ENCODE assay signal across 9 cellular contexts in genomic region chr19:48837081-48837524, GRCh38. TPM values are rescaled to one million over a fixed set of nuclear protein-coding genes. Genes with fewer than 3 reads are reported as not detected.
DNase-seq lines count a peak whose midpoint lies in the region; ATAC-seq, FAIRE-seq and TF ChIP-seq lines count a peak whose summit lies in the region.
"Had no signal": no experiment of that assay in that cellular context is flagged by ENCODE, and none has a peak within 500 bp of the region (broad histone marks: within the 10 kb centered on the region; RNA-seq: fewer than 3 reads in every experiment).

No MANE protein-coding gene starts in this region.

- WGBS in HepG2 (ENCODE audit: low lambda C conversion rate) = 80% methylated on average over 1 of the region's 29 CpGs

- peaks cover 31% of the 10 kb centered on the region for H3K27me3 Mint-ChIP-seq in dendritic cell treated with granulocyte-macrophage colony-stimulating factor and Interleukin-4, amounts not matched to agents 40 ng/mL and 50 ng/mL, for 4 days

- DNase-seq in NCI-H226 (peak; percentile 86), HepG2 (ENCODE audit: low spot score) (no peak), NCI-H187 treated with DMSO at 0.1 percent for 48 hours (lab: John Stamatoyannopoulos, UW) (no peak)
- peak; percentile 39 to 74 for DNase-seq in activated CD4-positive, alpha-beta T cell treated with anti-CD3 and anti-CD28 coated beads, Interleukin-2, amount 50 U/mL, for 24 hours (ENCODE audit: low read depth in 1 of 2, low spot score in 1 of 2)
- DNase-seq in stimulated activated CD4-positive, alpha-beta T cell treated with anti-CD3 and anti-CD28 coated beads, Interleukin-4, amount 100 ng/mL, for 4 hours = peak; percentile 70

- H3K36me3 Mint-ChIP-seq in dendritic cell treated with granulocyte-macrophage colony-stimulating factor and Interleukin-4, amounts not matched to agents 40 ng/mL and 50 ng/mL, for 4 days (ENCODE audit: low read depth) = no peaks in the 10 kb centered on the region

- peak overlapping the region; percentile 92 for H3K4me2 ChIP-seq in BLaER1
- H3K4me2 ChIP-seq in HepG2 (ENCODE audit: low read depth, low read length) = peak overlapping the region; percentile 85; the same call in 1 of the 2 replicates

- H3K27me3 ChIP-seq in BLaER1 (no peaks in the 10 kb centered on the region), HepG2 (ENCODE audit: control insufficient read depth in 1 of 2, insufficient read depth in 2 of 2, low read length in 2 of 2) (no peaks in the 10 kb centered on the region)

- TF ChIP-seq POLR2A in HepG2 (IDR thresholded peaks at IDR 0.05; ENCODE audit: insufficient read depth in 1 of 2, low read depth in 2 of 2, low read length in 2 of 2) = no peak

- H3K79me2 ChIP-seq in HepG2 (ENCODE audit: insufficient read depth, low read length) = no peaks in the 10 kb centered on the region

- H3K27ac ChIP-seq in BLaER1 (peak overlapping the region; percentile 80; the same call in 1 of the 2 replicates), HepG2 (ENCODE audit: extremely low read length, insufficient read depth, low read length) (no peak overlapping the region)
- H3K27ac ChIP-seq: HL-60 had no signal

- TF ChIP-seq RAD21 in HepG2 (CRISPR knock-in tag; IDR thresholded peaks at IDR 0.05) = no peak

- CTCF ChIA-PET in HepG2 (lab: Yijun Ruan, JAX; ENCODE audit: low intra/inter-chr PET ratio, low total read pairs) = no interaction called here

- H3K4me1 ChIP-seq in BLaER1 (peaks cover 46% of the 10 kb centered on the region), HepG2 (ENCODE audit: insufficient read depth, low read length) (peaks cover 19% of the 10 kb centered on the region)

- POLR2A ChIA-PET in HepG2 (lab: Yijun Ruan, JAX) = interaction anchor here (1.1 kb wide), 1 partner anchor 30 kb away, joined by 6 read pairs; no protein-coding TSS in a partner anchor

- TF ChIP-seq CTCF in HepG2 (CRISPR knock-in tag; IDR thresholded peaks at IDR 0.05) = no peak

- no TSS peak for BruUV-seq in HepG2 (replicated peaks; lab: Mats Ljungman, UMichigan)

- ATAC-seq in GM21576 (IDR thresholded peaks at IDR 0.05; ENCODE audit: unreplicated experiment) (peak; percentile 49), HepG2 (peak; percentile 34; the same call in 2 of the 3 replicates)

- H3K27ac Mint-ChIP-seq in dendritic cell treated with granulocyte-macrophage colony-stimulating factor and Interleukin-4, amounts not matched to agents 40 ng/mL and 50 ng/mL, for 4 days = peak overlapping the region; percentile 79

- H3K9me3 Mint-ChIP-seq in dendritic cell treated with granulocyte-macrophage colony-stimulating factor and Interleukin-4, amounts not matched to agents 40 ng/mL and 50 ng/mL, for 4 days = no peaks in the 10 kb centered on the region

- H3K4me3 ChIP-seq in BLaER1 (peak overlapping the region; percentile 63), HepG2 (replicated peaks in 1 of 3; ENCODE audit: insufficient read depth in 1 of 3, low read depth in 2 of 3, low read length in 3 of 3) (no peak overlapping the region)

- H3K9me3 ChIP-seq in BLaER1 (no peaks in the 10 kb centered on the region), HepG2 (ENCODE audit: low read length) (no peaks in the 10 kb centered on the region)

- peaks cover 35% of the 10 kb centered on the region for H3K4me1 Mint-ChIP-seq in dendritic cell treated with granulocyte-macrophage colony-stimulating factor and Interleukin-4, amounts not matched to agents 40 ng/mL and 50 ng/mL, for 4 days (ENCODE audit: low read depth)

- H2AFZ ChIP-seq in HepG2 (ENCODE audit: low read length) = no peak overlapping the region

- no peaks in the 10 kb centered on the region; the same call in 1 of the 2 replicates for H3K36me3 ChIP-seq in BLaER1
- H3K36me3 ChIP-seq in HepG2 (replicated peaks in 1 of 2; ENCODE audit: control insufficient read depth in 1 of 2, insufficient read depth in 2 of 2, low read length in 2 of 2) = peaks cover 0 to 2% of the 10 kb centered on the region in 2 experiments; a peak in 1 of 5 replicates

- H4K20me1 ChIP-seq in BLaER1 (no peaks in the 10 kb centered on the region), HepG2 (ENCODE audit: insufficient read depth, low read length) (no peaks in the 10 kb centered on the region)

- intact Hi-C loops in dendritic cell treated with granulocyte-macrophage colony-stimulating factor and Interleukin-4, amounts not matched to agents 40 ng/mL and 50 ng/mL, for 4 days (cut with micrococcal nuclease) = no loop called here
- intact Hi-C loops in HepG2 (cut with micrococcal nuclease; ENCODE audit: unreplicated experiment) = no loop called here

- in situ Hi-C loops in HepG2 (cut with HindIII; ENCODE audit: extremely low pct_ligation_motif_present, low pct_unique_long_range_greater_than_20kb) = loop anchor here (5.0 to 10.0 kb wide), 2 partner anchors 40 to 162 kb away; partner anchors contain the start of gene NTN5

- H3K4me3 Mint-ChIP-seq in dendritic cell treated with granulocyte-macrophage colony-stimulating factor and Interleukin-4, amounts not matched to agents 40 ng/mL and 50 ng/mL, for 4 days = peak overlapping the region; percentile 81

- FAIRE-seq in HepG2 (lab: Jason Lieb, UNC) = no peak

- no peak for TF ChIP-seq EP300 in HepG2 (IDR thresholded peaks at IDR 0.05; ENCODE audit: low read depth in 2 of 2, low read length in 2 of 2)
- no peak for TF ChIP-seq EP300 in HepG2 (CRISPR knock-in tag; IDR thresholded peaks at IDR 0.05; ENCODE audit: borderline replicate concordance)

- H3K9ac ChIP-seq in BLaER1 (peak overlapping the region; percentile 71), HepG2 (ENCODE audit: insufficient read depth, low read depth, low read length) (no peak overlapping the region)

RNA-seq across cellular contexts. Expression of gene HSD17B14, which starts 0.8 kb away (rescaled TPM):
- 0.53 and 0.58 TPM in 2 replicates for total RNA-seq in HepG2 (2016; rRNA removed; fragmentation: Illumina TruSeq; extraction: Trizol)
- total RNA-seq in HepG2 (2016; cell fraction: cytosol; rRNA removed; fragmentation: Illumina TruSeq; extraction: Trizol; ENCODE audit: low read depth) = 0.44 TPM in 1 of 2 replicates, not detected in the other
- 0.64 and 0.97 TPM in 2 replicates for total RNA-seq in HepG2 (2016; cell fraction: insoluble cytoplasmic fraction; rRNA removed; fragmentation: Illumina TruSeq; extraction: Trizol)
- total RNA-seq in HepG2 (2016; cell fraction: membrane; rRNA removed; fragmentation: Illumina TruSeq; extraction: Trizol) = 0.34 and 0.49 TPM in 2 replicates
- total RNA-seq in HepG2 (2016; cell fraction: nucleus; rRNA removed; fragmentation: Illumina TruSeq; extraction: Trizol) = not detected in 2 replicates
- 1.2 and 1.8 TPM in 2 replicates for polyA plus RNA-seq in HepG2 (2011; rRNA removed)
- 1.4 and 1.5 TPM in 2 replicates for polyA plus RNA-seq in HepG2 (2011; cell fraction: cytosol; rRNA removed)
- polyA plus RNA-seq in HepG2 (2011; cell fraction: nucleus; rRNA removed) = 3.6 and 4.3 TPM in 2 replicates
- 0.72 and 0.89 TPM in 2 replicates for polyA plus RNA-seq in HepG2 (2012)
- 0.35 and 0.58 TPM in 2 replicates for polyA plus RNA-seq in HepG2 (2016; cell fraction: cytosol; fragmentation: Illumina TruSeq; extraction: Trizol; ENCODE audit: low read depth)
- 1.1 TPM in 2 replicates for polyA plus RNA-seq in HepG2 (2016; cell fraction: insoluble cytoplasmic fraction; fragmentation: Illumina TruSeq; extraction: Trizol; ENCODE audit: low read depth)
- polyA plus RNA-seq in HepG2 (2016; cell fraction: membrane; fragmentation: Illumina TruSeq; extraction: Trizol; ENCODE audit: low read depth) = 0.64 and 0.69 TPM in 2 replicates
- 0.97 and 0.98 TPM in 2 replicates for polyA plus RNA-seq in HepG2 (2016; cell fraction: nucleus; fragmentation: Illumina TruSeq; extraction: Trizol; ENCODE audit: insufficient read depth, low read depth)
- polyA minus RNA-seq in HepG2 (2011; rRNA and poly(A)+ RNA removed; ENCODE audit: low replicate concordance) = 0.33 and 0.62 TPM in 2 replicates
- polyA minus RNA-seq in HepG2 (2011; cell fraction: cytosol; rRNA and poly(A)+ RNA removed) = not detected in 2 replicates
- 0.77 and 2.0 TPM in 2 replicates for polyA minus RNA-seq in HepG2 (2011; cell fraction: nucleus; rRNA and poly(A)+ RNA removed)

RNA-seq across cellular contexts. Expression of gene BCAT2, which starts 26.3 kb away (rescaled TPM):
- total RNA-seq in HepG2 (2016; rRNA removed; fragmentation: Illumina TruSeq; extraction: Trizol) = 2.3 and 2.5 TPM in 2 replicates
- total RNA-seq in HepG2 (2016; cell fraction: cytosol; rRNA removed; fragmentation: Illumina TruSeq; extraction: Trizol; ENCODE audit: low read depth) = 3.4 and 4.0 TPM in 2 replicates
- 1.8 and 2.8 TPM in 2 replicates for total RNA-seq in HepG2 (2016; cell fraction: insoluble cytoplasmic fraction; rRNA removed; fragmentation: Illumina TruSeq; extraction: Trizol)
- 4.9 and 6.9 TPM in 2 replicates for total RNA-seq in HepG2 (2016; cell fraction: membrane; rRNA removed; fragmentation: Illumina TruSeq; extraction: Trizol)
- 2.2 and 2.5 TPM in 2 replicates for total RNA-seq in HepG2 (2016; cell fraction: nucleus; rRNA removed; fragmentation: Illumina TruSeq; extraction: Trizol)
- 3.6 TPM in 2 replicates for polyA plus RNA-seq in HepG2 (2011; rRNA removed)
- polyA plus RNA-seq in HepG2 (2011; cell fraction: cytosol; rRNA removed) = 2.4 and 3.8 TPM in 2 replicates
- polyA plus RNA-seq in HepG2 (2011; cell fraction: nucleus; rRNA removed) = 4.8 and 5.7 TPM in 2 replicates
- 4.0 and 5.0 TPM in 2 replicates for polyA plus RNA-seq in HepG2 (2012)
- 4.8 and 6.1 TPM in 2 replicates for polyA plus RNA-seq in HepG2 (2016; cell fraction: cytosol; fragmentation: Illumina TruSeq; extraction: Trizol; ENCODE audit: low read depth)
- polyA plus RNA-seq in HepG2 (2016; cell fraction: insoluble cytoplasmic fraction; fragmentation: Illumina TruSeq; extraction: Trizol; ENCODE audit: low read depth) = 2.6 and 3.5 TPM in 2 replicates
- 6.4 and 7.9 TPM in 2 replicates for polyA plus RNA-seq in HepG2 (2016; cell fraction: membrane; fragmentation: Illumina TruSeq; extraction: Trizol; ENCODE audit: low read depth)
- 2.4 and 5.2 TPM in 2 replicates for polyA plus RNA-seq in HepG2 (2016; cell fraction: nucleus; fragmentation: Illumina TruSeq; extraction: Trizol; ENCODE audit: insufficient read depth, low read depth)
- 4.1 and 65.2 TPM in 2 replicates for polyA minus RNA-seq in HepG2 (2011; rRNA and poly(A)+ RNA removed; ENCODE audit: low replicate concordance)
- 1.6 and 1.9 TPM in 2 replicates for polyA minus RNA-seq in HepG2 (2011; cell fraction: cytosol; rRNA and poly(A)+ RNA removed)
- polyA minus RNA-seq in HepG2 (2011; cell fraction: nucleus; rRNA and poly(A)+ RNA removed) = 1.6 and 2.3 TPM in 2 replicates

RNA-seq across cellular contexts. Expression of gene PLEKHA4, which starts 31.3 kb away (rescaled TPM):
- 4.3 and 6.0 TPM in 2 replicates for total RNA-seq in HepG2 (2016; rRNA removed; fragmentation: Illumina TruSeq; extraction: Trizol)
- 3.7 and 5.1 TPM in 2 replicates for total RNA-seq in HepG2 (2016; cell fraction: cytosol; rRNA removed; fragmentation: Illumina TruSeq; extraction: Trizol; ENCODE audit: low read depth)
- 3.0 and 5.6 TPM in 2 replicates for total RNA-seq in HepG2 (2016; cell fraction: insoluble cytoplasmic fraction; rRNA removed; fragmentation: Illumina TruSeq; extraction: Trizol)
- total RNA-seq in HepG2 (2016; cell fraction: membrane; rRNA removed; fragmentation: Illumina TruSeq; extraction: Trizol) = 4.6 and 5.1 TPM in 2 replicates
- 5.1 and 5.4 TPM in 2 replicates for total RNA-seq in HepG2 (2016; cell fraction: nucleus; rRNA removed; fragmentation: Illumina TruSeq; extraction: Trizol)
- polyA plus RNA-seq in HepG2 (2011; rRNA removed) = 4.8 and 6.0 TPM in 2 replicates
- 2.3 and 4.7 TPM in 2 replicates for polyA plus RNA-seq in HepG2 (2011; cell fraction: cytosol; rRNA removed)
- polyA plus RNA-seq in HepG2 (2011; cell fraction: nucleus; rRNA removed) = 16.9 and 18.5 TPM in 2 replicates
- polyA plus RNA-seq in HepG2 (2012) = 3.4 TPM in 2 replicates
- polyA plus RNA-seq in HepG2 (2016; cell fraction: cytosol; fragmentation: Illumina TruSeq; extraction: Trizol; ENCODE audit: low read depth) = 1.3 and 2.3 TPM in 2 replicates
- polyA plus RNA-seq in HepG2 (2016; cell fraction: insoluble cytoplasmic fraction; fragmentation: Illumina TruSeq; extraction: Trizol; ENCODE audit: low read depth) = 5.4 and 7.3 TPM in 2 replicates
- polyA plus RNA-seq in HepG2 (2016; cell fraction: membrane; fragmentation: Illumina TruSeq; extraction: Trizol; ENCODE audit: low read depth) = 3.8 and 5.1 TPM in 2 replicates
- 11.7 and 12.4 TPM in 2 replicates for polyA plus RNA-seq in HepG2 (2016; cell fraction: nucleus; fragmentation: Illumina TruSeq; extraction: Trizol; ENCODE audit: insufficient read depth, low read depth)
- polyA minus RNA-seq in HepG2 (2011; rRNA and poly(A)+ RNA removed; ENCODE audit: low replicate concordance) = 0.70 and 1.2 TPM in 2 replicates
- 3.6 TPM in 2 replicates for polyA minus RNA-seq in HepG2 (2011; cell fraction: cytosol; rRNA and poly(A)+ RNA removed)
- polyA minus RNA-seq in HepG2 (2011; cell fraction: nucleus; rRNA and poly(A)+ RNA removed) = 1.7 and 3.1 TPM in 2 replicates

RNA-seq across cellular contexts. Expression of gene PPP1R15A, which starts 35.1 kb away (rescaled TPM):
- 7.8 and 18.5 TPM in 2 replicates for total RNA-seq in HepG2 (2016; rRNA removed; fragmentation: Illumina TruSeq; extraction: Trizol)
- 7.7 and 7.9 TPM in 2 replicates for total RNA-seq in HepG2 (2016; cell fraction: cytosol; rRNA removed; fragmentation: Illumina TruSeq; extraction: Trizol; ENCODE audit: low read depth)
- total RNA-seq in HepG2 (2016; cell fraction: insoluble cytoplasmic fraction; rRNA removed; fragmentation: Illumina TruSeq; extraction: Trizol) = 6.4 and 19.6 TPM in 2 replicates
- 5.7 and 6.5 TPM in 2 replicates for total RNA-seq in HepG2 (2016; cell fraction: membrane; rRNA removed; fragmentation: Illumina TruSeq; extraction: Trizol)
- total RNA-seq in HepG2 (2016; cell fraction: nucleus; rRNA removed; fragmentation: Illumina TruSeq; extraction: Trizol) = 25.9 and 29.7 TPM in 2 replicates
- 15.2 and 15.6 TPM in 2 replicates for polyA plus RNA-seq in HepG2 (2011; rRNA removed)
- polyA plus RNA-seq in HepG2 (2011; cell fraction: cytosol; rRNA removed) = 10.5 and 12.8 TPM in 2 replicates
- 28.4 and 34.0 TPM in 2 replicates for polyA plus RNA-seq in HepG2 (2011; cell fraction: nucleus; rRNA removed)
- polyA plus RNA-seq in HepG2 (2012) = 12.6 and 18.1 TPM in 2 replicates
- polyA plus RNA-seq in HepG2 (2016; cell fraction: cytosol; fragmentation: Illumina TruSeq; extraction: Trizol; ENCODE audit: low read depth) = 2.1 and 2.4 TPM in 2 replicates
- 8.2 and 10.1 TPM in 2 replicates for polyA plus RNA-seq in HepG2 (2016; cell fraction: insoluble cytoplasmic fraction; fragmentation: Illumina TruSeq; extraction: Trizol; ENCODE audit: low read depth)
- 3.9 and 4.1 TPM in 2 replicates for polyA plus RNA-seq in HepG2 (2016; cell fraction: membrane; fragmentation: Illumina TruSeq; extraction: Trizol; ENCODE audit: low read depth)
- polyA plus RNA-seq in HepG2 (2016; cell fraction: nucleus; fragmentation: Illumina TruSeq; extraction: Trizol; ENCODE audit: insufficient read depth, low read depth) = 36.9 and 39.2 TPM in 2 replicates
- 12.5 and 17.7 TPM in 2 replicates for polyA minus RNA-seq in HepG2 (2011; rRNA and poly(A)+ RNA removed; ENCODE audit: low replicate concordance)
- polyA minus RNA-seq in HepG2 (2011; cell fraction: cytosol; rRNA and poly(A)+ RNA removed) = 9.8 and 12.8 TPM in 2 replicates
- 34.6 and 36.1 TPM in 2 replicates for polyA minus RNA-seq in HepG2 (2011; cell fraction: nucleus; rRNA and poly(A)+ RNA removed)

Comparison
In these comparisons a context has a peak if more than half of its experiments do, and no peak if none do; other contexts are left out.
1. DNase-seq: peak in NCI-H226 (single experiment), activated CD4-positive, alpha-beta T cell treated with anti-CD3 and anti-CD28 coated beads, Interleukin-2, amount 50 U/mL, for 24 hours (2 of 2) and stimulated activated CD4-positive, alpha-beta T cell treated with anti-CD3 and anti-CD28 coated beads, Interleukin-4, amount 100 ng/mL, for 4 hours (2 of 2); none in HepG2 (single experiment) and NCI-H187 treated with DMSO at 0.1 percent for 48 hours (single experiment).